25 cellular contexts compared by ENCODE assay signal in genomic region chr3:6540981-6541380, GRCh38.
"Had no signal": no experiment of that assay in that cellular context is flagged by ENCODE, and none has a peak within 500 bp of the region (broad histone marks: within the 10 kb centered on the region; RNA-seq: fewer than 3 reads in every experiment).

No MANE protein-coding gene starts in this region.

- ATAC-seq: activated CD4-positive, alpha-beta T cell treated with anti-CD3 and anti-CD28 coated beads for 36 hours; activated T-cell treated with anti-CD3 and anti-CD28 coated beads, Interleukin-2, amount 50 U/mL, for 72 hours; SK-N-SH treated with all-trans-retinoic acid at 6 μM for 48 hours had no signal

- H3K27me3 Mint-ChIP-seq: activated CD4-positive, alpha-beta memory T cell treated with anti-CD3 and anti-CD28 coated beads, Interleukin-2, amount 10 ng/mL, durations not matched to agents 7 days and 5 days; activated CD4-positive, alpha-beta T cell treated with anti-CD3 and anti-CD28 coated beads for 36 hours; activated naive CD4-positive, alpha-beta T cell treated with anti-CD3 and anti-CD28 coated beads, Interleukin-2, amount 10 ng/mL, durations not matched to agents 7 days and 5 days; activated naive CD8-positive, alpha-beta T cell treated with anti-CD3 and anti-CD28 coated beads for 36 hours had no signal

- H3K27ac ChIP-seq: adrenal gland, Peyer's patch, SJSA1, WERI-Rb-1 had no signal

- FAIRE-seq: colon had no signal

- H3K36me3 Mint-ChIP-seq: activated naive CD4-positive, alpha-beta T cell treated with anti-CD3 and anti-CD28 coated beads, Interleukin-2, amount 10 ng/mL, durations not matched to agents 7 days and 5 days; activated naive CD8-positive, alpha-beta T cell treated with anti-CD3 and anti-CD28 coated beads for 36 hours had no signal

- H3K4me3 ChIP-seq: adrenal gland, MG63, Peyer's patch, SJSA1 had no signal

- H3K27ac Mint-ChIP-seq: activated CD4-positive, alpha-beta memory T cell treated with anti-CD3 and anti-CD28 coated beads, Interleukin-2, amount 10 ng/mL, durations not matched to agents 7 days and 5 days; activated CD4-positive, alpha-beta T cell treated with anti-CD3 and anti-CD28 coated beads for 36 hours; activated naive CD4-positive, alpha-beta T cell treated with anti-CD3 and anti-CD28 coated beads, Interleukin-2, amount 10 ng/mL, durations not matched to agents 7 days and 5 days; activated naive CD8-positive, alpha-beta T cell treated with anti-CD3 and anti-CD28 coated beads for 36 hours; activated T-cell treated with anti-CD3 and anti-CD28 coated beads, Interleukin-2, amount 50 U/mL, for 72 hours; activated T-helper 2 cell treated with anti-CD3 and anti-CD28 coated beads, Interferon-gamma antibody, Interleukin-2, Interleukin-4, amounts not matched to agents 10 μg/mL and 5 μg/mL and 100 μg/mL, durations not matched to agents 14 hours and 24 hours and 36 hours; T-helper 1 cell treated with Interleukin-12 subunit alpha and Interleukin-12 subunit beta and Interleukin-4 antibody, amounts not matched to agents 30 μg/mL and 1 μg/mL, for 36 hours had no signal

- H3K36me3 ChIP-seq: adrenal gland, MG63, Peyer's patch, SJSA1, WERI-Rb-1 had no signal

- H3K27me3 ChIP-seq: adrenal gland, MG63, Peyer's patch, SJSA1 had no signal

- DNase-seq: activated CD4-positive, alpha-beta memory T cell treated with anti-CD3 and anti-CD28 coated beads, Interleukin-2, amount 10 ng/mL, durations not matched to agents 7 days and 5 days; activated CD4-positive, alpha-beta T cell treated with anti-CD3 and anti-CD28 coated beads for 36 hours; activated CD4-positive, alpha-beta T cell treated with anti-CD3 and anti-CD28 coated beads, Interleukin-2, amount 50 U/mL, for 1 hour; activated gamma-delta T cell treated with Interleukin-2 at 50 U/mL for 16 hours; activated naive CD4-positive, alpha-beta T cell treated with anti-CD3 and anti-CD28 coated beads, Interleukin-2, amount 10 ng/mL, durations not matched to agents 7 days and 5 days; activated naive CD8-positive, alpha-beta T cell treated with anti-CD3 and anti-CD28 coated beads for 36 hours; activated T-cell treated with anti-CD3 and anti-CD28 coated beads, Interleukin-2, amount 50 U/mL, for 72 hours; adrenal gland; anterior cingulate cortex; cerebellar nuclear complex; MG63; NCI-H1105; NCI-H1436 treated with DMSO at 0.1 percent for 48 hours; NCI-H187; NCI-H2081; NCI-H524; NCI-H774; Peyer's patch; SW 1271; WERI-Rb-1 had no signal

- H3K4me3 Mint-ChIP-seq: activated CD4-positive, alpha-beta memory T cell treated with anti-CD3 and anti-CD28 coated beads, Interleukin-2, amount 10 ng/mL, durations not matched to agents 7 days and 5 days; activated CD4-positive, alpha-beta T cell treated with anti-CD3 and anti-CD28 coated beads for 36 hours; activated naive CD4-positive, alpha-beta T cell treated with anti-CD3 and anti-CD28 coated beads, Interleukin-2, amount 10 ng/mL, durations not matched to agents 7 days and 5 days; activated naive CD8-positive, alpha-beta T cell treated with anti-CD3 and anti-CD28 coated beads for 36 hours; activated T-cell treated with anti-CD3 and anti-CD28 coated beads, Interleukin-2, amount 50 U/mL, for 72 hours; T-helper 1 cell treated with Interleukin-12 subunit alpha and Interleukin-12 subunit beta and Interleukin-4 antibody, amounts not matched to agents 30 μg/mL and 1 μg/mL, for 36 hours had no signal

- H3K4me1 Mint-ChIP-seq: activated CD4-positive, alpha-beta memory T cell treated with anti-CD3 and anti-CD28 coated beads, Interleukin-2, amount 10 ng/mL, durations not matched to agents 7 days and 5 days; activated CD4-positive, alpha-beta T cell treated with anti-CD3 and anti-CD28 coated beads for 36 hours; activated naive CD4-positive, alpha-beta T cell treated with anti-CD3 and anti-CD28 coated beads, Interleukin-2, amount 10 ng/mL, durations not matched to agents 7 days and 5 days; activated naive CD8-positive, alpha-beta T cell treated with anti-CD3 and anti-CD28 coated beads for 36 hours had no signal

- H3K4me1 ChIP-seq: adrenal gland, Peyer's patch, SJSA1 had no signal

- H3K9me3 ChIP-seq: adrenal gland, MG63, Peyer's patch, SJSA1 had no signal
